In genomic region chr6:71465096-71465495, GRCh38 we compare ENCODE assay signal across 14 cellular contexts.
DNase-seq lines count a peak whose midpoint lies in the region; ATAC-seq and TF ChIP-seq lines count a peak whose summit lies in the region.
"Had no signal": no experiment of that assay in that cellular context is flagged by ENCODE, and none has a peak within 500 bp of the region (broad histone marks: within the 10 kb centered on the region; RNA-seq: fewer than 3 reads in every experiment).

No MANE protein-coding gene starts in this region.

- TF ChIP-seq CTCF in HEK293 (tag by site-specific recombination; IDR thresholded peaks at IDR 0.05) = no peak

- H2BK120ac ChIP-seq in mesendoderm (ENCODE audit: low read depth, low read length) = no peak overlapping the region

- H4K5ac ChIP-seq in mesendoderm (ENCODE audit: low read length) = no peak overlapping the region

- DNase-seq in Caki2 (ENCODE audit: low read depth) (peak; percentile 36), amniotic epithelial cell (ENCODE audit: low read depth) (peak; percentile 22), NCI-H146 (lab: John Stamatoyannopoulos, UW) (no peak), mesendoderm (no peak)
- DNase-seq: C1 segment of cervical spinal cord; CD4-positive, alpha-beta memory T cell; COR-L47; DMS153; DMS79 treated with DMSO at 0.1 percent for 48 hours; GF-D8; GOT3 had no signal

- no peak overlapping the region for H2BK15ac ChIP-seq in mesendoderm (replicated peaks; ENCODE audit: low read depth)

- no peak overlapping the region for H3K4me3 ChIP-seq in HEK293 (ENCODE audit: low read depth, low read length)
- no peak overlapping the region for H3K4me3 ChIP-seq in mesendoderm (ENCODE audit: low read length)
- H3K4me3 ChIP-seq: HAP-1 had no signal

- in situ Hi-C loops in Caki2 (cut with HindIII; ENCODE audit: low pct_unique_long_range_greater_than_20kb, low sequenced_read_pairs) = no loop called here

- H2AK5ac ChIP-seq in mesendoderm (ENCODE audit: low read length) = no peak overlapping the region

- no peaks in the 10 kb centered on the region for H3K36me3 ChIP-seq in HEK293 (ENCODE audit: control insufficient read depth in 2 of 2, insufficient read depth in 1 of 2, low read length in 2 of 2)
- H3K36me3 ChIP-seq in mesendoderm (ENCODE audit: control insufficient read depth, insufficient read depth, low read length) = no peaks in the 10 kb centered on the region
- H3K36me3 ChIP-seq: HAP-1 had no signal

- H3K4ac ChIP-seq in mesendoderm (ENCODE audit: low read depth, low read length) = no peak overlapping the region

- no CpG with 5 or more reads among the region's 1 CpG for WGBS in mesendoderm (ENCODE audit: extremely low coverage, insufficient coverage, low lambda C conversion rate)

- no peak overlapping the region for H3K9ac ChIP-seq in mesendoderm (ENCODE audit: low read length)

- H3K27me3 ChIP-seq in mesendoderm (ENCODE audit: insufficient read depth, low read length, poor library complexity) = no peaks in the 10 kb centered on the region

- no peak overlapping the region for H3K4me2 ChIP-seq in mesendoderm (ENCODE audit: low read length)

- no peaks in the 10 kb centered on the region for H3K79me2 ChIP-seq in mesendoderm (ENCODE audit: control insufficient read depth, insufficient read depth, low read length)

- POLR2A ChIA-PET in HEK293 (lab: Yijun Ruan, JAX) = no interaction called here

- H3K4me1 ChIP-seq in HEK293 (ENCODE audit: control insufficient read depth, insufficient read depth, low read length) (no peaks in the 10 kb centered on the region), mesendoderm (ENCODE audit: control insufficient read depth, low read depth, low read length) (no peaks in the 10 kb centered on the region)
- H3K4me1 ChIP-seq: HAP-1 had no signal

- no peak overlapping the region for H3K56ac ChIP-seq in mesendoderm (ENCODE audit: low read length)

- no peak for ATAC-seq in HG02798 (IDR thresholded peaks at IDR 0.05; ENCODE audit: poor library complexity, unreplicated experiment)

- CTCF ChIA-PET in HEK293 (lab: Yijun Ruan, JAX) = no interaction called here

- H3K79me1 ChIP-seq in mesendoderm (ENCODE audit: low read length) = no peaks in the 10 kb centered on the region

- no peak overlapping the region for H4K8ac ChIP-seq in mesendoderm (ENCODE audit: low read depth, low read length)

- H3K23ac ChIP-seq in mesendoderm (ENCODE audit: low read length) = no peak overlapping the region

- no peak overlapping the region for H2BK5ac ChIP-seq in mesendoderm (ENCODE audit: low read length)

- H3K9me3 ChIP-seq in HEK293 (ENCODE audit: control insufficient read depth, insufficient read depth, low read depth, low read length) = no peaks in the 10 kb centered on the region
- H3K9me3 ChIP-seq: HAP-1 had no signal

- no peak overlapping the region for H3K18ac ChIP-seq in mesendoderm (ENCODE audit: low read length)

- H3K27ac ChIP-seq in HEK293 (ENCODE audit: extremely low read depth, low read depth, low read length) (no peak overlapping the region), mesendoderm (ENCODE audit: low read depth, low read length) (no peak overlapping the region)

TF ChIP-seq in HEK293, 187 proteins besides CTCF, POLR2A, EP300 and RAD21:
- TF ChIP-seq ZNF214 (tag by site-specific recombination; IDR thresholded peaks at IDR 0.05; ENCODE audit: borderline replicate concordance) (no peak), GLIS1 (tag by site-specific recombination; IDR thresholded peaks at IDR 0.05) (no peak), ZNF558 (tag by site-specific recombination; IDR thresholded peaks at IDR 0.05) (peak; percentile 99), ZBTB26 (tag by site-specific recombination; optimal IDR thresholded peaks at IDR 0.05) (no peak), TRIM28 (IDR thresholded peaks at IDR 0.05; ENCODE audit: borderline replicate concordance, low read length) (0 out of 2 replicates have a peak, but pooled peaks have one; percentile 64), SETDB1 (IDR thresholded peaks at IDR 0.05; ENCODE audit: insufficient read length, low read length) (peak; percentile 71), WT1 (tag by site-specific recombination; IDR thresholded peaks at IDR 0.05) (no peak), ZNF530 (tag by site-specific recombination; IDR thresholded peaks at IDR 0.05; ENCODE audit: low read depth) (no peak), ZNF37A (tag by site-specific recombination; IDR thresholded peaks at IDR 0.05) (no peak), TCF7L2 (IDR thresholded peaks at IDR 0.05; ENCODE audit: borderline replicate concordance, low read depth, low read length) (no peak), PBX3 (CRISPR knock-in tag; IDR thresholded peaks at IDR 0.05) (no peak)

Comparison
In these comparisons a context has a peak if more than half of its experiments do, and no peak if none do; other contexts are left out.
1. DNase-seq: peak in Caki2 (single experiment) and amniotic epithelial cell (single experiment); none in NCI-H146 (single experiment) and mesendoderm (single experiment).